Comparison of ENCODE assay signal across 8 cellular contexts in the genomic region with DNA sequence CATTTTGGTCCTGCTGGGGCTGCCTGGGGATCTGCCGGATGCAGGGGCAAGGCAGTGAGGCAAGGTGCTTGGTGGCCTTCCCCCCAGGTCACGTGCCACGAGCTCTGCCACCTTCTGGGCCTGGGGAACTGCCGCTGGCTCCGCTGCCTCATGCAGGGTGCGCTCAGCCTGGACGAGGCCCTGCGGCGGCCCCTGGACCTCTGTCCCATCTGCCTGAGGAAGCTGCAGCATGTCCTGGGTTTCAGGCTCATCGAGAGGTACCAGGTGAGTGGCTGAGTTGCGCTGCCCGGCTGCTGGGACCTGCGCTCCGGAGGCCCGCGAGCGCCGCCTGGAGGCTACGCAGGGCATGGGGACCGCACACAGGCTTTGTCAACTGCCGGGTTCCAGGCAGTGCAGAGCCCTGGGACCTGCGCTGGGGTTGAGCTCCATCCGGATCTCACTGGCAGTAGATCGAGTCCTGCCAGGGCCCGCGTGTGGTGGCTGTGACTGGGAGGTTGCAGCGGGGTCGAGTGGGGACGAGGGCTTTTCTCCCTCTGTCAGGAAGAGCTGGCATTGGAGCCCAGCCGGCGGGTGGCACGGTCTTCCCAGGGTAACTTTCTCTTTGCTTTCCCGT. TPM values are rescaled to one million over a fixed set of nuclear protein-coding genes. Genes with fewer than 3 reads are reported as not detected.
DNase-seq lines count a peak whose midpoint lies in the region; TF ChIP-seq lines count a peak whose summit lies in the region.

No MANE protein-coding gene starts in this region.

- H4K8ac ChIP-seq in mesendoderm (ENCODE audit: low read depth, low read length): no peak overlapping the region

- H2BK120ac ChIP-seq in mesendoderm (ENCODE audit: low read depth, low read length): no peak overlapping the region

- H3K4me3 ChIP-seq in mesendoderm (ENCODE audit: low read length): no peak overlapping the region

- no peak overlapping the region for H2AK5ac ChIP-seq in mesendoderm (ENCODE audit: low read length)

- no peak overlapping the region for H3K4me2 ChIP-seq in mesendoderm (ENCODE audit: low read length)

- WGBS in mesendoderm (ENCODE audit: extremely low coverage, insufficient coverage, low lambda C conversion rate): no CpG with 5 or more reads among the region's 33 CpGs

- no peaks in the 10 kb centered on the region for H3K79me1 ChIP-seq in mesendoderm (ENCODE audit: low read length)

- H3K9ac ChIP-seq in mesendoderm (ENCODE audit: low read length): no peak overlapping the region

- H3K4ac ChIP-seq in mesendoderm (ENCODE audit: low read depth, low read length): no peak overlapping the region

- H3K27me3 ChIP-seq in mesendoderm (ENCODE audit: insufficient read depth, low read length, poor library complexity): no peaks in the 10 kb centered on the region

- H3K18ac ChIP-seq in mesendoderm (ENCODE audit: low read length): no peak overlapping the region

- peaks cover 26% of the 10 kb centered on the region for H3K36me3 Mint-ChIP-seq in HFFc6 (ENCODE audit: low read depth)

- H3K4me1 ChIP-seq in mesendoderm (ENCODE audit: control insufficient read depth, low read depth, low read length): peaks cover 4% of the 10 kb centered on the region

- DNase-seq in HFFc6 (no peak), NCI-H1694 (lab: John Stamatoyannopoulos, UW) (peak; percentile 43), dermis blood vessel endothelial cell (peak; percentile 78), mesendoderm (peak; percentile 87), NCI-H1105 treated with DMSO at 0.1 percent for 48 hours (lab: John Stamatoyannopoulos, UW) (no peak)
- peak; percentile 76 for DNase-seq in activated CD4-positive, alpha-beta T cell treated with anti-CD3 and anti-CD28 coated beads, Interleukin-2, amount 50 U/mL, for 1 hour
- DNase-seq in stimulated activated CD8-positive, alpha-beta memory T cell treated with anti-CD3 and anti-CD28 coated beads, Interleukin-15, amount 100 ng/mL, for 48 hours (ENCODE audit: low read depth in 2 of 2): peak; percentile 66 to 71

- peaks cover 5% of the 10 kb centered on the region; the same call in 1 of the 2 replicates for H3K4me1 Mint-ChIP-seq in HFFc6 (ENCODE audit: low read depth)

- no peak overlapping the region for H4K5ac ChIP-seq in mesendoderm (ENCODE audit: low read length)

- H3K9me3 Mint-ChIP-seq in HFFc6: no peaks in the 10 kb centered on the region

- H3K23ac ChIP-seq in mesendoderm (ENCODE audit: low read length): no peak overlapping the region

- TF ChIP-seq POLR2A in GM15510 (IDR thresholded peaks at IDR 0.05; ENCODE audit: borderline replicate concordance, extremely low read depth, insufficient read length): peak; percentile 29

- no peaks in the 10 kb centered on the region for H3K79me2 ChIP-seq in mesendoderm (ENCODE audit: control insufficient read depth, insufficient read depth, low read length)

- peak; percentile 85 for TF ChIP-seq CTCF in HFFc6 (IDR thresholded peaks at IDR 0.05)

- no peaks in the 10 kb centered on the region for H3K36me3 ChIP-seq in mesendoderm (ENCODE audit: control insufficient read depth, insufficient read depth, low read length)

- H3K4me3 Mint-ChIP-seq in HFFc6: no peak overlapping the region

- no peak overlapping the region for H3K27ac ChIP-seq in mesendoderm (ENCODE audit: low read depth, low read length)

- H3K27me3 Mint-ChIP-seq in HFFc6 (ENCODE audit: insufficient read depth): peaks cover 2% of the 10 kb centered on the region

- no peak overlapping the region for H2BK5ac ChIP-seq in mesendoderm (ENCODE audit: low read length)

- no peak overlapping the region for H3K27ac Mint-ChIP-seq in HFFc6

- H3K56ac ChIP-seq in mesendoderm (ENCODE audit: low read length): peak overlapping the region; percentile 64

- H2BK15ac ChIP-seq in mesendoderm (replicated peaks; ENCODE audit: low read depth): no peak overlapping the region

RNA-seq across cellular contexts. Expression of a gene that starts 21.7 kb away (rescaled TPM):
- 10 to 100 TPM in 2 of 6 experiments, 1 to 10 TPM in 4; 6.2 to 11.3 (median 7.8) TPM for total RNA-seq in HFFc6 (2021; fragmentation: NEBNext Ultra II Directional; extraction: Animal tissue kit (Norgen Biotek cat#: 25700))
- total RNA-seq in dermis blood vessel endothelial cell: under 0.01 TPM in 2 replicates
- 0.28 TPM for polyA plus RNA-seq in mesendoderm (2013, experiment 1 of 2)
- 0.34 TPM for polyA plus RNA-seq in mesendoderm (2013, experiment 2 of 2)

Comparison
In these comparisons a context has a peak if more than half of its experiments do, and no peak if none do; other contexts are left out.
1. DNase-seq: peak in NCI-H1694 (single experiment), activated CD4-positive, alpha-beta T cell treated with anti-CD3 and anti-CD28 coated beads, Interleukin-2, amount 50 U/mL, for 1 hour (single experiment), dermis blood vessel endothelial cell (single experiment), mesendoderm (single experiment) and stimulated activated CD8-positive, alpha-beta memory T cell treated with anti-CD3 and anti-CD28 coated beads, Interleukin-15, amount 100 ng/mL, for 48 hours (2 of 2); none in HFFc6 (single experiment) and NCI-H1105 treated with DMSO at 0.1 percent for 48 hours (single experiment).